Comparison of ENCODE assay signal across 8 cellular contexts in the genomic region with DNA sequence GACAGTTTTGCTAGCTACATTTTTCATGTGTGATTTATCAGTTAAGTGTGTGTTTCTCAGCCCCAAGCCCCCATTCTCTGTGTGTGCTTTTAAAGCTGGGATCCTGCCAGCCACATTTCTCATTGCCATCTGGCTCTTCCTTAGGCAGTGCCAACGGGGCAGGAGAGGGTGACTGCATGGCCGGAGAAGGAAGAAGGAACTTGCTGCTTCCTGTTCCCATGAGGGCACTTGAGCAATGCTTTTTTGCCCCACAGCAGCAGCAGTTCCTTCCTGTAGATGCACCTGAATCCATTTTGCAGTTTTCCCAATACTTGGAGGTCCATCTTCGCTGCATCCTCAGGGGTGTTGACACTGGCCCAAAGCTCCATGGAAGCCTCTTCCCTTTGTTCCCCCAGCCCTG. TPM values are rescaled to one million over a fixed set of nuclear protein-coding genes. Genes with fewer than 3 reads are reported as not detected.
DNase-seq lines count a peak whose midpoint lies in the region; FAIRE-seq and TF ChIP-seq lines count a peak whose summit lies in the region.

No MANE protein-coding gene starts in this region.

- no peaks in the 10 kb centered on the region for H3K9me3 ChIP-seq in neutrophil
- no peaks in the 10 kb centered on the region for H3K9me3 ChIP-seq in SJCRH30 (replicated peaks)

- peak overlapping the region; percentile 85 for H3K27ac ChIP-seq in neutrophil
- no peak overlapping the region for H3K27ac ChIP-seq in SJCRH30

- peak overlapping the region; percentile 36 for H3K27ac Mint-ChIP-seq in chondrocyte (ENCODE audit: unreplicated experiment)

- H3K36me3 ChIP-seq in neutrophil = no peaks in the 10 kb centered on the region
- H3K36me3 ChIP-seq in SJCRH30 = no peaks in the 10 kb centered on the region

- TF ChIP-seq POLR2A in GM12891 (IDR thresholded peaks at IDR 0.05; ENCODE audit: low read depth, low read length) = no peak

- peak overlapping the region; percentile 40 to 51 for H3K4me3 ChIP-seq in neutrophil (ENCODE audit: low read depth in 1 of 2, low read length in 1 of 2)
- H3K4me3 ChIP-seq in SJCRH30 = no peak overlapping the region

- no peaks in the 10 kb centered on the region for H3K36me3 Mint-ChIP-seq in chondrocyte (ENCODE audit: low read depth)

- no peaks in the 10 kb centered on the region for H3K9me3 Mint-ChIP-seq in chondrocyte (ENCODE audit: low read depth)

- no peaks in the 10 kb centered on the region for H3K27me3 Mint-ChIP-seq in chondrocyte (ENCODE audit: low read depth)

- H3K4me1 Mint-ChIP-seq in chondrocyte (ENCODE audit: low read depth) = peaks cover 40% of the 10 kb centered on the region

- FAIRE-seq in GM12891 (lab: Jason Lieb, UNC) = peak; percentile 89
- FAIRE-seq in RCC 7860 (lab: Jason Lieb, UNC) = no peak

- DNase-seq in GM12891 (ENCODE audit: insufficient read length, low spot score) = no peak
- DNase-seq in NCI-H2171 treated with DMSO at 0.1 percent for 48 hours (lab: John Stamatoyannopoulos, UW) = peak; percentile 83
- no peak for DNase-seq in chondrocyte (ENCODE audit: low spot score)
- DNase-seq in hepatic stellate cell (ENCODE audit: low spot score) = no peak
- no peak for DNase-seq in RPMI8226
- DNase-seq in SJCRH30 = no peak
- no peak for DNase-seq in RCC 7860 (ENCODE audit: low spot score)

- H3K27me3 ChIP-seq in neutrophil = no peaks in the 10 kb centered on the region
- no peaks in the 10 kb centered on the region for H3K27me3 ChIP-seq in SJCRH30

- H3K4me1 ChIP-seq in neutrophil (ENCODE audit: control insufficient read depth in 1 of 2, insufficient read depth in 1 of 2, low read depth in 1 of 2, low read length in 1 of 2) = peaks cover 88 to 93% of the 10 kb centered on the region in 2 experiments
- no peaks in the 10 kb centered on the region for H3K4me1 ChIP-seq in SJCRH30

- TF ChIP-seq CTCF in chondrocyte (IDR thresholded peaks at IDR 0.05) (no peak), neutrophil (IDR thresholded peaks at IDR 0.05) (no peak)

- no peak overlapping the region for H3K4me3 Mint-ChIP-seq in chondrocyte (ENCODE audit: unreplicated experiment)

TF ChIP-seq in GM12891, 5 proteins besides CTCF, POLR2A, EP300 and RAD21:
- no peak for TF ChIP-seq POU2F2 (IDR thresholded peaks at IDR 0.05; ENCODE audit: low read depth, low read length)
- no peak for TF ChIP-seq PAX5 (IDR thresholded peaks at IDR 0.05; ENCODE audit: insufficient read depth, low read length, severe bottlenecking)
- TF ChIP-seq POLR2AphosphoS5 (IDR thresholded peaks at IDR 0.05; ENCODE audit: low read depth, low read length) = no peak
- TF ChIP-seq TAF1 (IDR thresholded peaks at IDR 0.05; ENCODE audit: low read depth, low read length) = no peak
- TF ChIP-seq SPI1 (IDR thresholded peaks at IDR 0.05; ENCODE audit: low read depth, low read length) = 0 out of 2 replicates have a peak, but pooled peaks have one; percentile 26

RNA-seq across cellular contexts. Expression of a gene that starts 37.5 kb away (rescaled TPM):
- polyA plus RNA-seq in GM12891 (2012; ENCODE audit: low read depth, missing spikeins) = 6.6 TPM
- 30.9 to 42.8 TPM (median 35.0 TPM) in 3 replicates for total RNA-seq in chondrocyte
- 16.4 and 19.7 TPM in 2 replicates for total RNA-seq in SJCRH30 (2014; rRNA removed; shearing (Covaris generic))
